In genomic region chr9:21479152-21479702, GRCh38 we compare ENCODE assay signal across 31 cellular contexts. TPM values are rescaled to one million over a fixed set of nuclear protein-coding genes. Genes with fewer than 3 reads are reported as not detected.
"Had no signal": no experiment of that assay in that cellular context is flagged by ENCODE, and none has a peak within 500 bp of the region (broad histone marks: within the 10 kb centered on the region; RNA-seq: fewer than 3 reads in every experiment).

No MANE protein-coding gene starts in this region.

- DNase-seq: activated CD4-positive, alpha-beta memory T cell treated with anti-CD3 and anti-CD28 coated beads, Interleukin-2, amount 10 ng/mL, durations not matched to agents 7 days and 5 days; activated CD4-positive, alpha-beta T cell treated with anti-CD3 and anti-CD28 coated beads for 1 hour; activated CD4-positive, alpha-beta T cell treated with anti-CD3 and anti-CD28 coated beads, Interleukin-2, amount 10 ng/mL, durations not matched to agents 7 days and 5 days; activated CD8-positive, alpha-beta memory T cell treated with anti-CD3 and anti-CD28 coated beads, Interleukin-2, amount 50 U/mL, for 48 hours; activated gamma-delta T cell treated with Interleukin-2 at 50 U/mL for 16 hours; activated naive CD4-positive, alpha-beta T cell treated with anti-CD3 and anti-CD28 coated beads, Interleukin-2, amount 50 U/mL, for 16 hours; activated T-cell treated with anti-CD3 and anti-CD28 coated beads, Interleukin-2, amount 50 U/mL, for 24 hours; amniotic stem cell; brain microvascular endothelial cell; central memory CD4-positive, alpha-beta T cell; dermis blood vessel endothelial cell; effector CD4-positive, alpha-beta T cell; esophagus squamous epithelium; gastrocnemius medialis; glutamatergic neuron; left colon; mammary epithelial cell; ovary; retina; stimulated activated CD4-positive, alpha-beta T cell treated with anti-CD3 and anti-CD28 coated beads, Interleukin-12 subunit alpha, Interleukin-12 subunit beta, amount 100 ng/mL, for 4 hours; stimulated activated CD4-positive, alpha-beta T cell treated with anti-CD3 and anti-CD28 coated beads, Interleukin-4, amount 100 ng/mL, for 1 hour; thyroid gland had no signal

- H3K4me3 ChIP-seq: esophagus squamous epithelium, gastrocnemius medialis, ovary, prostate gland, skin epidermis, thyroid gland had no signal

- ATAC-seq: gastrocnemius medialis, left colon, sciatic nerve, WTC11 had no signal

- H3K27ac ChIP-seq: brain microvascular endothelial cell, esophagus squamous epithelium, gastrocnemius medialis, ovary, prostate gland, skin epidermis, thyroid gland had no signal

- FAIRE-seq: astrocyte, keratinocyte had no signal

- H3K9me3 ChIP-seq: esophagus squamous epithelium, gastrocnemius medialis, ovary, prostate gland, thyroid gland had no signal

- H3K4me1 ChIP-seq: gastrocnemius medialis, prostate gland, thyroid gland had no signal

- H3K36me3 ChIP-seq: brain microvascular endothelial cell, esophagus squamous epithelium, gastrocnemius medialis, ovary, prostate gland, thyroid gland had no signal

- H3K27me3 ChIP-seq: brain microvascular endothelial cell, esophagus squamous epithelium, ovary, thyroid gland had no signal

RNA-seq across cellular contexts. Expression of gene IFNE, which starts 2.9 kb away (rescaled TPM):
- total RNA-seq: activated CD4-positive, alpha-beta memory T cell treated with anti-CD3 and anti-CD28 coated beads, Interleukin-2, amount 10 ng/mL, durations not matched to agents 7 days and 5 days; activated CD4-positive, alpha-beta T cell treated with anti-CD3 and anti-CD28 coated beads, Interleukin-2, amount 10 ng/mL, durations not matched to agents 7 days and 5 days; gastrocnemius medialis; left colon; liver; prostate gland; sciatic nerve had no signal
- polyA plus RNA-seq: liver, ovary had no signal

RNA-seq across cellular contexts. Expression of gene IFNA1, which starts 39.0 kb away (rescaled TPM):
- total RNA-seq: activated CD4-positive, alpha-beta memory T cell treated with anti-CD3 and anti-CD28 coated beads, Interleukin-2, amount 10 ng/mL, durations not matched to agents 7 days and 5 days; activated CD4-positive, alpha-beta T cell treated with anti-CD3 and anti-CD28 coated beads, Interleukin-2, amount 10 ng/mL, durations not matched to agents 7 days and 5 days; astrocyte; dermis blood vessel endothelial cell; esophagus squamous epithelium; gastrocnemius medialis; left colon; liver; mammary epithelial cell; mucosa of gallbladder; ovary; prostate gland; sciatic nerve; thyroid gland; ureter; WTC11 had no signal
- polyA plus RNA-seq: keratinocyte, liver, mammary epithelial cell, ovary had no signal
